In genomic region chr5:127270713-127271112, GRCh38 we compare ENCODE assay signal across 3 cellular contexts. TPM values are rescaled to one million over a fixed set of nuclear protein-coding genes. Genes with fewer than 3 reads are reported as not detected.
"Had no signal": no experiment of that assay in that cellular context is flagged by ENCODE, and none has a peak within 500 bp of the region (broad histone marks: within the 10 kb centered on the region; RNA-seq: fewer than 3 reads in every experiment).

No MANE protein-coding gene starts in this region.

RNA-seq across cellular contexts. Expression of gene MEGF10, which starts 19.9 kb away (rescaled TPM):
- total RNA-seq: OCI-LY7, PC-3, PC-9 had no signal
